8 cellular contexts compared by ENCODE assay signal in genomic region chrX:40184968-40185367, GRCh38.
"Had no signal": no experiment of that assay in that cellular context is flagged by ENCODE, and none has a peak within 500 bp of the region (broad histone marks: within the 10 kb centered on the region; RNA-seq: fewer than 3 reads in every experiment).

No MANE protein-coding gene starts in this region.

- ATAC-seq: GM12878 had no signal

- H3K4me3 ChIP-seq: GM12878 had no signal

- FAIRE-seq: G401.6, GM12878, GM12891, GM12892, GM18507, GM19239 had no signal

- DNase-seq: GDM1, GF-D8 had no signal
